ENCODE assay signal across 8 cellular contexts in the genomic region with DNA sequence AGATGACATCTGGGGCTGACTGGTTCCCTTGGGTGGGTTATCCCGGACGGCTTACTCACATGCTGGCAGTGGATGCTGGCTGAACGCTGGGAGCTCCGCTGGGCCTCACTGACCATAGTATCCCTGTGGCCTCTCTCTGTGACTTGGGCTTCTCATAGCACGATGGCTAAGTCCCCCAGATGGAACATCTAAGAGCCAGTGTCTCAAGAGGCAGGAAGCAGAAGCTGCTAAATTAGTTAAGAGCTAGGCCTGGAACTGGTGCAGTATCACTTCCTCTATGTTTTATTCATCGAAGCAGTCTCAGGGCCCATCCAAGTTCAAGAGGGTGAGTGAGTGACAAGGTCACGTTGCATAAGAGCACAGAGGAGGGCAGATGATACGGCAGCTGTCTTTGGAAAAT.
A peak's percentile ranks its signal among the peaks of the same experiment; 100 is the strongest.
DNase-seq lines count a peak whose midpoint lies in the region; ATAC-seq and TF ChIP-seq lines count a peak whose summit lies in the region.

No MANE protein-coding gene starts in this region.

- H3K27ac Mint-ChIP-seq in memory B cell: no peak overlapping the region

- no peaks in the 10 kb centered on the region for H3K9me3 ChIP-seq in SJCRH30 (replicated peaks)

- H3K4me3 Mint-ChIP-seq in memory B cell: no peak overlapping the region

- H3K4me1 Mint-ChIP-seq in memory B cell: peaks cover 2% of the 10 kb centered on the region

- H3K27me3 Mint-ChIP-seq in memory B cell: no peaks in the 10 kb centered on the region

- in situ Hi-C loops in GM13977 (cut with MboI; ENCODE audit: low pct_unique_long_range_greater_than_20kb, low sequenced_read_pairs, unreplicated experiment): no loop called here

- H3K27ac ChIP-seq in SJCRH30: no peak overlapping the region

- no peaks in the 10 kb centered on the region for H3K4me1 ChIP-seq in SJCRH30

- ATAC-seq in GM18868 (IDR thresholded peaks at IDR 0.05; ENCODE audit: unreplicated experiment): peak; percentile 97
- peak; percentile 92 for ATAC-seq in HG02610 (IDR thresholded peaks at IDR 0.05; ENCODE audit: unreplicated experiment)
- peak; percentile 76 for ATAC-seq in memory B cell (ENCODE audit: low read depth)

- DNase-seq in Kasumi-1 (lab: John Stamatoyannopoulos, UW): peak; percentile 2 to 15
- DNase-seq in memory B cell (ENCODE audit: low spot score in 2 of 2): no peak
- DNase-seq in SJCRH30: no peak
- no peak for DNase-seq in GM13977 (ENCODE audit: low spot score)
- DNase-seq in NCI-H748 treated with DMSO at 0.1 percent for 48 hours (lab: John Stamatoyannopoulos, UW): no peak
- DNase-seq in NCI-H128 (lab: John Stamatoyannopoulos, UW; ENCODE audit: unreplicated experiment): no peak

- H3K4me3 ChIP-seq in SJCRH30: no peak overlapping the region

- H3K36me3 ChIP-seq in SJCRH30: no peaks in the 10 kb centered on the region

- H3K36me3 Mint-ChIP-seq in memory B cell: no peaks in the 10 kb centered on the region

- TF ChIP-seq CTCF in GM13977 (IDR thresholded peaks at IDR 0.05; ENCODE audit: extremely low read depth, insufficient read depth, missing control alignments): no peak

- H3K9me3 Mint-ChIP-seq in memory B cell: no peaks in the 10 kb centered on the region

- H3K27me3 ChIP-seq in SJCRH30: 0 out of 2 replicates have a peak, but pooled peaks cover 9% of the 10 kb centered on the region

Comparison
In these comparisons a context has a peak if more than half of its experiments do, and no peak if none do; other contexts are left out.
1. DNase-seq: peak in Kasumi-1 (2 of 2); none in memory B cell (0 of 2), SJCRH30 (0 of 2), GM13977 (single experiment), NCI-H748 treated with DMSO at 0.1 percent for 48 hours (single experiment) and NCI-H128 (single experiment).
2. Peak in every context shown above with its lines, with median percentiles within 50 percentile points of each other: ATAC-seq.